In genomic region chr6:87095056-87095527, GRCh38 we compare ENCODE assay signal across 20 cellular contexts. TPM values are rescaled to one million over a fixed set of nuclear protein-coding genes. Genes with fewer than 3 reads are reported as not detected.
"Had no signal": no experiment of that assay in that cellular context is flagged by ENCODE, and none has a peak within 500 bp of the region (broad histone marks: within the 10 kb centered on the region; RNA-seq: fewer than 3 reads in every experiment).

CGA (minus strand) TSS chr6:87095106; CDS start chr6:87088200, 6,906 bp downstream.

- H3K4me3 ChIP-seq: esophagus muscularis mucosa, neural progenitor cell, ovary, sigmoid colon, thoracic aorta had no signal

- H3K27ac Mint-ChIP-seq: activated CD4-positive, alpha-beta memory T cell treated with anti-CD3 and anti-CD28 coated beads, Interleukin-2, amount 10 ng/mL, durations not matched to agents 7 days and 5 days; activated T-cell treated with anti-CD3 and anti-CD28 coated beads, Interleukin-2, amount 50 U/mL, for 24 hours; naive B cell; neural progenitor cell; stimulated activated effector memory CD8-positive, alpha-beta T cell treated with anti-CD3 and anti-CD28 coated beads, Interleukin-12 subunit alpha, Interleukin-12 subunit beta, amount 100 ng/mL, for 72 hours; WTC11 had no signal

- H3K9me3 Mint-ChIP-seq: activated CD4-positive, alpha-beta memory T cell treated with anti-CD3 and anti-CD28 coated beads, Interleukin-2, amount 10 ng/mL, durations not matched to agents 7 days and 5 days; activated T-cell treated with anti-CD3 and anti-CD28 coated beads, Interleukin-2, amount 50 U/mL, for 24 hours; naive B cell; neural progenitor cell; stimulated activated effector memory CD8-positive, alpha-beta T cell treated with anti-CD3 and anti-CD28 coated beads, Interleukin-12 subunit alpha, Interleukin-12 subunit beta, amount 100 ng/mL, for 72 hours; WTC11 had no signal

- H3K9ac ChIP-seq: neural progenitor cell had no signal

- H3K27ac ChIP-seq: esophagus muscularis mucosa, neural progenitor cell, ovary, sigmoid colon, thoracic aorta had no signal

- H3K4me1 Mint-ChIP-seq: activated CD4-positive, alpha-beta memory T cell treated with anti-CD3 and anti-CD28 coated beads, Interleukin-2, amount 10 ng/mL, durations not matched to agents 7 days and 5 days; neural progenitor cell; stimulated activated effector memory CD8-positive, alpha-beta T cell treated with anti-CD3 and anti-CD28 coated beads, Interleukin-12 subunit alpha, Interleukin-12 subunit beta, amount 100 ng/mL, for 72 hours had no signal

- H3K4me2 ChIP-seq: neural progenitor cell had no signal

- H2AFZ ChIP-seq: neural progenitor cell had no signal

- H3K36me3 Mint-ChIP-seq: naive B cell; neural progenitor cell; stimulated activated effector memory CD8-positive, alpha-beta T cell treated with anti-CD3 and anti-CD28 coated beads, Interleukin-12 subunit alpha, Interleukin-12 subunit beta, amount 100 ng/mL, for 72 hours; WTC11 had no signal

- H3K27me3 ChIP-seq: neural progenitor cell, ovary, sigmoid colon had no signal

- H3K36me3 ChIP-seq: esophagus muscularis mucosa, neural progenitor cell, ovary, sigmoid colon, thoracic aorta had no signal

- ATAC-seq: left lobe of liver; stimulated activated effector memory CD8-positive, alpha-beta T cell treated with anti-CD3 and anti-CD28 coated beads, Interleukin-12 subunit alpha, Interleukin-12 subunit beta, amount 100 ng/mL, for 72 hours; WTC11 had no signal

- H3K9me3 ChIP-seq: esophagus muscularis mucosa, ovary, sigmoid colon, thoracic aorta had no signal

- DNase-seq: activated CD4-positive, alpha-beta memory T cell treated with anti-CD3 and anti-CD28 coated beads, Interleukin-2, amount 10 ng/mL, durations not matched to agents 7 days and 5 days; activated CD4-positive, alpha-beta T cell treated with anti-CD3 and anti-CD28 coated beads for 4 hours; activated naive CD4-positive, alpha-beta T cell treated with anti-CD3 and anti-CD28 coated beads, Interleukin-2, amount 50 U/mL, for 16 hours; activated T-cell treated with anti-CD3 and anti-CD28 coated beads, Interleukin-2, amount 50 U/mL, for 24 hours; foreskin fibroblast; hippocampal formation; mammary epithelial cell; naive B cell; ovary; sigmoid colon had no signal

- H3K4me3 Mint-ChIP-seq: activated CD4-positive, alpha-beta memory T cell treated with anti-CD3 and anti-CD28 coated beads, Interleukin-2, amount 10 ng/mL, durations not matched to agents 7 days and 5 days; activated T-cell treated with anti-CD3 and anti-CD28 coated beads, Interleukin-2, amount 50 U/mL, for 24 hours; naive B cell; neural progenitor cell; stimulated activated effector memory CD8-positive, alpha-beta T cell treated with anti-CD3 and anti-CD28 coated beads, Interleukin-12 subunit alpha, Interleukin-12 subunit beta, amount 100 ng/mL, for 72 hours; WTC11 had no signal

- H3K4me1 ChIP-seq: esophagus muscularis mucosa, neural progenitor cell, sigmoid colon had no signal

RNA-seq across cellular contexts. Expression of gene CGA, which starts in this region (rescaled TPM):
- total RNA-seq: activated CD4-positive, alpha-beta memory T cell treated with anti-CD3 and anti-CD28 coated beads, Interleukin-2, amount 10 ng/mL, durations not matched to agents 7 days and 5 days; cardiac septum; esophagus muscularis mucosa; mammary epithelial cell; mononuclear cell; ovary; sigmoid colon; thoracic aorta; urinary bladder; WTC11 had no signal
- polyA plus RNA-seq: keratinocyte, mammary epithelial cell, ovary, sigmoid colon, urinary bladder had no signal
